In genomic region chr2:198890490-198890889, GRCh38 we compare ENCODE assay signal across 11 cellular contexts.
DNase-seq lines count a peak whose midpoint lies in the region; ATAC-seq and TF ChIP-seq lines count a peak whose summit lies in the region.
"Had no signal": no experiment of that assay in that cellular context is flagged by ENCODE, and none has a peak within 500 bp of the region (broad histone marks: within the 10 kb centered on the region; RNA-seq: fewer than 3 reads in every experiment).

No MANE protein-coding gene starts in this region.

- no peak for TF ChIP-seq CTCF in OCI-LY7 (conservative IDR thresholded peaks at IDR 0.05; ENCODE audit: low read length)

- H3K27me3 Mint-ChIP-seq in activated T-helper 1 cell treated with anti-CD3 and anti-CD28 coated beads, Interleukin-12 subunit alpha, Interleukin-12 subunit beta, Interleukin-2, Interleukin-4 antibody, amounts not matched to agents 30 ng/mL and 10 ng/mL and 1 ng/mL, durations not matched to agents 14 hours and 24 hours and 36 hours (ENCODE audit: insufficient read depth), result no peaks in the 10 kb centered on the region

- no peaks in the 10 kb centered on the region for H3K27me3 ChIP-seq in SJCRH30

- 0 out of 2 replicates have a peak, but pooled peaks cover 3% of the 10 kb centered on the region for H3K9me2 ChIP-seq in OCI-LY7 (ENCODE audit: insufficient read depth, low read length)

- DNase-seq in OCI-LY7 (ENCODE audit: low spot score) (peak; percentile 52), SJCRH30 (no peak), AG08396 (ENCODE audit: low spot score) (no peak)
- no peak for DNase-seq in activated T-helper 1 cell treated with anti-CD3 and anti-CD28 coated beads, Interleukin-12 subunit alpha, Interleukin-12 subunit beta, Interleukin-2, Interleukin-4 antibody, amounts not matched to agents 30 ng/mL and 10 ng/mL and 1 ng/mL, durations not matched to agents 14 hours and 24 hours and 36 hours (ENCODE audit: low spot score)
- no peak for DNase-seq in stimulated activated CD4-positive, alpha-beta T cell treated with anti-CD3 and anti-CD28 coated beads, Interleukin-2, amount 100 ng/mL, for 48 hours
- DNase-seq: cortex of kidney; NCI-H2081 treated with DMSO at 0.1 percent for 48 hours; stimulated activated naive CD4-positive, alpha-beta T cell treated with Interleukin-2 at 50 U/mL for 16 hours had no signal

- no peaks in the 10 kb centered on the region for H4K20me1 ChIP-seq in OCI-LY7 (ENCODE audit: insufficient read depth, low read length)

- ATAC-seq in GM18858 (IDR thresholded peaks at IDR 0.05; ENCODE audit: unreplicated experiment) (peak; percentile 93), GM21619 (IDR thresholded peaks at IDR 0.05; ENCODE audit: unreplicated experiment) (peak; percentile 81), HG03196 (IDR thresholded peaks at IDR 0.05; ENCODE audit: unreplicated experiment) (peak; percentile 72)

- no TSS peak for BruUV-seq in OCI-LY7 (replicated peaks; lab: Mats Ljungman, UMichigan)

- intact Hi-C loops in OCI-LY7 (cut with micrococcal nuclease; ENCODE audit: unreplicated experiment), result no loop called here
- intact Hi-C loops in activated T-helper 1 cell treated with anti-CD3 and anti-CD28 coated beads, Interleukin-12 subunit alpha, Interleukin-12 subunit beta, Interleukin-2, Interleukin-4 antibody, amounts not matched to agents 30 ng/mL and 10 ng/mL and 1 ng/mL, durations not matched to agents 14 hours and 24 hours and 36 hours (cut with micrococcal nuclease), result no loop called here

- H3K4me3 ChIP-seq in OCI-LY7 (ENCODE audit: low read depth, low read length, poor library complexity, severe bottlenecking), result no peak overlapping the region
- H3K4me3 ChIP-seq in SJCRH30, result no peak overlapping the region

- POLR2A ChIA-PET in OCI-LY7 (lab: Charles Lee), result interaction anchor here (0.7 to 1.8 kb wide), 3 partner anchors 12 to 50 kb away, joined by 3 to 5 read pairs (median 3); no protein-coding TSS in a partner anchor

- H3K4me2 ChIP-seq in OCI-LY7 (ENCODE audit: low read length), result peak overlapping the region; percentile 28

- H3K27ac ChIP-seq in OCI-LY7 (ENCODE audit: low read depth, low read length, poor library complexity, severe bottlenecking) (no peak overlapping the region), SJCRH30 (no peak overlapping the region)

- peaks cover 15% of the 10 kb centered on the region for H3K4me1 ChIP-seq in OCI-LY7 (ENCODE audit: insufficient read depth, low read length, poor library complexity, severe bottlenecking)
- H3K4me1 ChIP-seq in SJCRH30, result no peaks in the 10 kb centered on the region

- no peaks in the 10 kb centered on the region for H3K79me2 ChIP-seq in OCI-LY7 (ENCODE audit: insufficient read depth, low read depth, low read length)

- H3K36me3 ChIP-seq in OCI-LY7 (ENCODE audit: insufficient read depth, low read length), result no peaks in the 10 kb centered on the region; the same call in 1 of the 2 replicates
- no peaks in the 10 kb centered on the region for H3K36me3 ChIP-seq in SJCRH30

- peaks cover 12% of the 10 kb centered on the region; the same call in 1 of the 2 replicates for H3K9me3 ChIP-seq in OCI-LY7 (ENCODE audit: low read length)
- H3K9me3 ChIP-seq in SJCRH30 (replicated peaks), result no peaks in the 10 kb centered on the region

- peak overlapping the region; percentile 48 for H2AFZ ChIP-seq in OCI-LY7 (ENCODE audit: low read length)

- no peak overlapping the region for H3K27ac Mint-ChIP-seq in activated T-helper 1 cell treated with anti-CD3 and anti-CD28 coated beads, Interleukin-12 subunit alpha, Interleukin-12 subunit beta, Interleukin-2, Interleukin-4 antibody, amounts not matched to agents 30 ng/mL and 10 ng/mL and 1 ng/mL, durations not matched to agents 14 hours and 24 hours and 36 hours

- CTCF ChIA-PET in OCI-LY7 (lab: Charles Lee; ENCODE audit: unreplicated experiment), result no interaction called here

- no peaks in the 10 kb centered on the region for H3K4me1 Mint-ChIP-seq in activated T-helper 1 cell treated with anti-CD3 and anti-CD28 coated beads, Interleukin-12 subunit alpha, Interleukin-12 subunit beta, Interleukin-2, Interleukin-4 antibody, amounts not matched to agents 30 ng/mL and 10 ng/mL and 1 ng/mL, durations not matched to agents 14 hours and 24 hours and 36 hours (ENCODE audit: low read depth)

- H3K9me3 Mint-ChIP-seq in activated T-helper 1 cell treated with anti-CD3 and anti-CD28 coated beads, Interleukin-12 subunit alpha, Interleukin-12 subunit beta, Interleukin-2, Interleukin-4 antibody, amounts not matched to agents 30 ng/mL and 10 ng/mL and 1 ng/mL, durations not matched to agents 14 hours and 24 hours and 36 hours, result no peaks in the 10 kb centered on the region

- no peak overlapping the region for H3K4me3 Mint-ChIP-seq in activated T-helper 1 cell treated with anti-CD3 and anti-CD28 coated beads, Interleukin-12 subunit alpha, Interleukin-12 subunit beta, Interleukin-2, Interleukin-4 antibody, amounts not matched to agents 30 ng/mL and 10 ng/mL and 1 ng/mL, durations not matched to agents 14 hours and 24 hours and 36 hours

- no peaks in the 10 kb centered on the region for H3K36me3 Mint-ChIP-seq in activated T-helper 1 cell treated with anti-CD3 and anti-CD28 coated beads, Interleukin-12 subunit alpha, Interleukin-12 subunit beta, Interleukin-2, Interleukin-4 antibody, amounts not matched to agents 30 ng/mL and 10 ng/mL and 1 ng/mL, durations not matched to agents 14 hours and 24 hours and 36 hours (ENCODE audit: low read depth)
